In genomic region chr12:111971800-111972199, GRCh38 we compare ENCODE assay signal across 28 cellular contexts.
"Had no signal": no experiment of that assay in that cellular context is flagged by ENCODE, and none has a peak within 500 bp of the region (broad histone marks: within the 10 kb centered on the region; RNA-seq: fewer than 3 reads in every experiment).

No MANE protein-coding gene starts in this region.

- H3K4me3 ChIP-seq: left lung, lower lobe of right lung, neural progenitor cell, ovary, skin epidermis, stomach, testis, thyroid gland, transverse colon, upper lobe of right lung had no signal

- H3K27ac ChIP-seq: left lung, lower lobe of right lung, neural progenitor cell, neutrophil, ovary, skin epidermis, stomach, testis, thyroid gland, transverse colon, upper lobe of right lung had no signal

- H3K9ac ChIP-seq: neural progenitor cell had no signal

- H3K27ac Mint-ChIP-seq: mesothelial cell of epicardium; naive B cell; nephron progenitor cell; neural progenitor cell; progenitor cell of endocrine pancreas; stimulated activated naive B cell treated with anti-CD40 and anti-IgM and Interleukin-4, amounts not matched to agents 10 μg/mL and 1 μg/mL and 100 μg/mL, for 72 hours had no signal

- H2AFZ ChIP-seq: neural progenitor cell had no signal

- H3K4me2 ChIP-seq: neural progenitor cell had no signal

- H3K4me1 ChIP-seq: left lung, lower lobe of right lung, neural progenitor cell, stomach, testis, thyroid gland, transverse colon, upper lobe of right lung had no signal

- H3K4me3 Mint-ChIP-seq: mesothelial cell of epicardium; naive B cell; nephron progenitor cell; neural progenitor cell; stimulated activated naive B cell treated with anti-CD40 and anti-IgM and Interleukin-4, amounts not matched to agents 10 μg/mL and 1 μg/mL and 100 μg/mL, for 72 hours had no signal

- DNase-seq: hippocampal formation; kidney; left colon; left lung; lower lobe of right lung; mesendoderm; naive B cell; nephron progenitor cell; occipital lobe; ovary; right cardiac atrium; stimulated activated CD4-positive, alpha-beta T cell treated with anti-CD3 and anti-CD28 coated beads, Interleukin-12 subunit alpha, Interleukin-12 subunit beta, amount 100 ng/mL, for 4 hours; stimulated activated CD4-positive, alpha-beta T cell treated with anti-CD3 and anti-CD28 coated beads, Interleukin-15, amount 100 ng/mL, for 24 hours; stimulated activated CD4-positive, alpha-beta T cell treated with anti-CD3 and anti-CD28 coated beads, Interleukin-2, amount 100 ng/mL, for 24 hours; stimulated activated CD4-positive, alpha-beta T cell treated with anti-CD3 and anti-CD28 coated beads, Interleukin-4, amount 100 ng/mL, for 1 hour; stimulated activated naive B cell treated with anti-CD40 and anti-IgM and Interleukin-4, amounts not matched to agents 10 μg/mL and 1 μg/mL and 100 μg/mL, for 72 hours; stimulated activated naive CD8-positive, alpha-beta T cell treated with anti-CD3 and anti-CD28 coated beads, Interleukin-15, Interleukin-2, amounts not matched to agents 100 U/mL and 50 U/mL, for 24 hours; stomach; testis; thyroid gland; transverse colon; upper lobe of right lung had no signal

- ATAC-seq: left colon; left lung; lower lobe of right lung; right cardiac atrium; sciatic nerve; stimulated activated naive B cell treated with anti-CD40 and anti-IgM and Interleukin-4, amounts not matched to agents 10 μg/mL and 1 μg/mL and 100 μg/mL, for 72 hours; stimulated activated naive CD8-positive, alpha-beta T cell treated with anti-CD3 and anti-CD28 coated beads, Interleukin-15, Interleukin-2, amounts not matched to agents 100 U/mL and 50 U/mL, for 24 hours; upper lobe of right lung had no signal

- H3K9me3 Mint-ChIP-seq: stimulated activated naive B cell treated with anti-CD40 and anti-IgM and Interleukin-4, amounts not matched to agents 10 μg/mL and 1 μg/mL and 100 μg/mL, for 72 hours had no signal

- H3K4me1 Mint-ChIP-seq: mesothelial cell of epicardium; naive B cell; neural progenitor cell; stimulated activated naive B cell treated with anti-CD40 and anti-IgM and Interleukin-4, amounts not matched to agents 10 μg/mL and 1 μg/mL and 100 μg/mL, for 72 hours had no signal

- H3K9me3 ChIP-seq: ovary, testis, thyroid gland, upper lobe of right lung had no signal

- H3K27me3 ChIP-seq: left lung, neural progenitor cell, neutrophil, ovary, stomach, testis, thyroid gland, transverse colon, upper lobe of right lung had no signal

- H3K36me3 Mint-ChIP-seq: neural progenitor cell had no signal

- H3K36me3 ChIP-seq: lower lobe of right lung, neural progenitor cell, neutrophil, ovary, thyroid gland, upper lobe of right lung had no signal

- H3K27me3 Mint-ChIP-seq: naive B cell; progenitor cell of endocrine pancreas; stimulated activated naive B cell treated with anti-CD40 and anti-IgM and Interleukin-4, amounts not matched to agents 10 μg/mL and 1 μg/mL and 100 μg/mL, for 72 hours had no signal
